ENCODE assay signal across 8 cellular contexts in genomic region chr7:100171840-100172239, GRCh38. TPM values are rescaled to one million over a fixed set of nuclear protein-coding genes. Genes with fewer than 3 reads are reported as not detected.
DNase-seq lines count a peak whose midpoint lies in the region; ATAC-seq and TF ChIP-seq lines count a peak whose summit lies in the region.

No MANE protein-coding gene starts in this region.

- H3K27me3 Mint-ChIP-seq in Calu3 (ENCODE audit: unreplicated experiment): peaks cover 77% of the 10 kb centered on the region

- no peaks in the 10 kb centered on the region for H3K9me3 Mint-ChIP-seq in Calu3 (ENCODE audit: low read depth, unreplicated experiment)

- H3K36me3 ChIP-seq in RWPE2 (ENCODE audit: low read depth): no peaks in the 10 kb centered on the region

- peak overlapping the region; percentile 28 for H3K4me3 ChIP-seq in RWPE2 (ENCODE audit: severe bottlenecking)

- CTCF ChIA-PET in Calu3 (lab: Charles Lee): interaction anchor here (0.6 kb wide), 1 partner anchor 159 kb away, joined by 4 read pairs; no protein-coding TSS in a partner anchor

- H3K4me1 ChIP-seq in RWPE2 (ENCODE audit: insufficient read depth, poor library complexity, severe bottlenecking) (peaks cover 10% of the 10 kb centered on the region), foreskin keratinocyte (peaks cover 13% of the 10 kb centered on the region)

- no peaks in the 10 kb centered on the region for H3K9me3 ChIP-seq in RWPE2 (ENCODE audit: severe bottlenecking)

- ATAC-seq in RWPE2 (ENCODE audit: low read depth) (no peak), foreskin keratinocyte (peak; percentile 12), GM19023 (IDR thresholded peaks at IDR 0.05; ENCODE audit: unreplicated experiment) (no peak)

- no peak overlapping the region for H3K27ac Mint-ChIP-seq in Calu3 (ENCODE audit: unreplicated experiment)

- no peak for DNase-seq in Calu3
- DNase-seq in RWPE2 (ENCODE audit: low spot score): no peak
- no peak for DNase-seq in foreskin keratinocyte
- DNase-seq in posterior vena cava (ENCODE audit: low spot score): peak; percentile 77
- DNase-seq in activated CD4-positive, alpha-beta T cell treated with anti-CD3 and anti-CD28 coated beads, Interleukin-2, amount 50 U/mL, for 48 hours: no peak
- DNase-seq in NCI-H1436 treated with DMSO at 0.1 percent for 48 hours (lab: John Stamatoyannopoulos, UW): no peak
- no peak for DNase-seq in SHP77 (lab: John Stamatoyannopoulos, UW)

- no TSS peak for BruUV-seq in Calu3 (replicated peaks; lab: Mats Ljungman, UMichigan)

- H3K4me1 Mint-ChIP-seq in Calu3 (ENCODE audit: low read depth, unreplicated experiment): peaks cover 32% of the 10 kb centered on the region

- H3K27ac ChIP-seq in RWPE2 (ENCODE audit: poor library complexity, severe bottlenecking) (no peak overlapping the region), foreskin keratinocyte (no peak overlapping the region)

- peak overlapping the region; percentile 35 for H3K4me3 Mint-ChIP-seq in Calu3 (ENCODE audit: low read depth, unreplicated experiment)

- H3K36me3 Mint-ChIP-seq in Calu3 (ENCODE audit: insufficient read depth, unreplicated experiment): peaks cover 13% of the 10 kb centered on the region

- H3K27me3 ChIP-seq in RWPE2 (ENCODE audit: insufficient read depth, poor library complexity, severe bottlenecking) (no peaks in the 10 kb centered on the region), foreskin keratinocyte (peaks cover 28% of the 10 kb centered on the region)

- intact Hi-C loops in Calu3 (cut with micrococcal nuclease; ENCODE audit: unreplicated experiment): no loop called here
- intact Hi-C loops in posterior vena cava (cut with DNase I): no loop called here

- no peak for TF ChIP-seq CTCF in Calu3 (IDR thresholded peaks at IDR 0.05; ENCODE audit: unreplicated experiment)
- no peak for TF ChIP-seq CTCF in RWPE2 (IDR thresholded peaks at IDR 0.05; ENCODE audit: poor library complexity, severe bottlenecking)
- no peak for TF ChIP-seq CTCF in foreskin keratinocyte (conservative IDR thresholded peaks at IDR 0.05)

RNA-seq across cellular contexts. Expression of gene GAL3ST4, which starts 3.4 kb away (rescaled TPM):
- total RNA-seq in Calu3 (2022) (0.14 TPM in 1 of 2 replicates, not detected in the other), foreskin keratinocyte (1.6 and 2.2 TPM in 2 replicates), posterior vena cava (10 to 100 TPM in 1 of 2 donors, 1 to 10 TPM in 1; 6.2 to 11.2 TPM)
- polyA plus RNA-seq in foreskin keratinocyte: 1.8 and 2.6 TPM in 2 replicates

RNA-seq across cellular contexts. Expression of gene GPC2, which starts 5.3 kb away (rescaled TPM):
- total RNA-seq in Calu3 (2022) (3.2 and 3.6 TPM in 2 replicates), foreskin keratinocyte (1.4 TPM in 2 replicates), posterior vena cava (1 to 10 TPM in 1 of 2 donors, under 1 TPM in 1; 0.81 to 1.2 TPM)
- polyA plus RNA-seq in foreskin keratinocyte: 1.2 and 1.5 TPM in 2 replicates

RNA-seq across cellular contexts. Expression of gene STAG3, which starts 5.9 kb away (rescaled TPM):
- total RNA-seq in Calu3 (2022) (0.66 and 1.2 TPM in 2 replicates), foreskin keratinocyte (0.32 and 0.34 TPM in 2 replicates), posterior vena cava (1 to 10 TPM in 1 of 2 donors, under 1 TPM in 1; 0.52 to 1.2 TPM)
- polyA plus RNA-seq in foreskin keratinocyte: 0.29 and 0.64 TPM in 2 replicates

RNA-seq across cellular contexts. Expression of gene TRAPPC14, which starts 13.3 kb away (rescaled TPM):
- 17.4 and 17.5 TPM in 2 replicates for total RNA-seq in Calu3 (2022)
- 14.3 and 15.8 TPM in 2 replicates for total RNA-seq in foreskin keratinocyte
- polyA plus RNA-seq in foreskin keratinocyte: 15.7 and 16.2 TPM in 2 replicates
- total RNA-seq in posterior vena cava: 10 to 100 TPM; 11.2 to 13.3 TPM

RNA-seq across cellular contexts. Expression of gene LAMTOR4, which starts 23.1 kb away (rescaled TPM):
- total RNA-seq in Calu3 (2022): 43.6 and 56.6 TPM in 2 replicates
- total RNA-seq in foreskin keratinocyte: 121 and 131 TPM in 2 replicates
- 196 and 202 TPM in 2 replicates for polyA plus RNA-seq in foreskin keratinocyte
- total RNA-seq in posterior vena cava: 10 to 100 TPM; 72.6 to 91.6 TPM
